ENCODE assay signal across 24 cellular contexts in the genomic region with DNA sequence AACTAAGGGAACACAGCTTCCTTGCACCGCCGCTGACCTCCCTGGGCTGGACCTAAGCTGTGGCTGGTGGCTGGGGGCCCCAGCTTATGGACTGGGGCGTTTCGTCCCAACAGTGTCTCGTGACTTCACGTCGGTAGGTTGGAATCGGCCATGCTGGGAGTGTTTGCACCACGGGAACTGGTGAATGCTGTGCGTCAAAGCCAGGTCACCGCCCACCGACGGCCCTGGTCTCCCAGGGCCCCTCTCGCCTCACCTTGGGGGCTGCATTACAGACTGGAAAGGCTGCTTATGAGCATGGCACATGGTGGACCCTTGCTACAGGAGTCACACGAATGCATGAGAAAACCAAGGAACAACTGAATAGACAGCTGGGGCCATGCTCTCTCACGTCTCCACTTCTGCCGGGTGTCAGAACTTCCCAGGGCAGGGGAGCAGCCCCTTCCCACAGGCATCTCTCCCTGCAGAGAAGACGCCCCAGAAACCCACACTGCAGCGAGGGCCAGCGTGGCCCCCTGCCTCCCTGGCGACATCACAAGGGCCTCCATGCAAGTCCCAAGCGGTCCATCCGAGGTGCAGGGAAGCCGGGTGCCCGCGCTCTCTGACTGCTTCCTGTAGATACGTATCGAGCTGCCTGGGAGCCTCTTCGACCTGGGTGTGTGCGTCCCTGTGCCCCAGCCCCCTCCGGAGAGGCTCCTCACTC.
A peak's percentile ranks its signal among the peaks of the same experiment; 100 is the strongest.
DNase-seq lines count a peak whose midpoint lies in the region; ATAC-seq and TF ChIP-seq lines count a peak whose summit lies in the region.
"Had no signal": no experiment of that assay in that cellular context is flagged by ENCODE, and none has a peak within 500 bp of the region (broad histone marks: within the 10 kb centered on the region; RNA-seq: fewer than 3 reads in every experiment).

No MANE protein-coding gene starts in this region.

- H3K27ac Mint-ChIP-seq in Caco-2 (ENCODE audit: unreplicated experiment) (peak overlapping the region; percentile 84), nephron progenitor cell (no peak overlapping the region)
- H3K27ac Mint-ChIP-seq in activated T-helper 1 cell treated with anti-CD3 and anti-CD28 coated beads, Interleukin-12 subunit alpha, Interleukin-12 subunit beta, Interleukin-2, Interleukin-4 antibody, amounts not matched to agents 30 ng/mL and 10 ng/mL and 1 ng/mL, durations not matched to agents 14 hours and 24 hours and 36 hours: no peak overlapping the region
- H3K27ac Mint-ChIP-seq: activated CD8-positive, alpha-beta memory T cell treated with anti-CD3 and anti-CD28 coated beads, Interleukin-2, amount 10 ng/mL, durations not matched to agents 7 days and 5 days; activated naive CD4-positive, alpha-beta T cell treated with anti-CD3 and anti-CD28 coated beads for 36 hours; activated T-cell treated with anti-CD3 and anti-CD28 coated beads, Interleukin-2, amount 50 U/mL, for 72 hours had no signal

- H3K9ac ChIP-seq in mammary epithelial cell (ENCODE audit: insufficient read depth, low read length): no peak overlapping the region

- no peak for TF ChIP-seq EP300 in upper lobe of left lung (IDR thresholded peaks at IDR 0.05)

- CTCF ChIA-PET in Caco-2 (lab: Charles Lee) (no interaction called here), mammary epithelial cell (lab: Charles Lee; ENCODE audit: low non-redundant PET) (no interaction called here)

- POLR2A ChIA-PET in Caco-2 (lab: Charles Lee): no interaction called here

- no peaks in the 10 kb centered on the region for H3K27me3 Mint-ChIP-seq in Caco-2 (ENCODE audit: insufficient read depth, unreplicated experiment)
- H3K27me3 Mint-ChIP-seq in nephron progenitor cell (ENCODE audit: low read depth, poor library complexity): peaks cover 18% of the 10 kb centered on the region
- H3K27me3 Mint-ChIP-seq in activated T-helper 1 cell treated with anti-CD3 and anti-CD28 coated beads, Interleukin-12 subunit alpha, Interleukin-12 subunit beta, Interleukin-2, Interleukin-4 antibody, amounts not matched to agents 30 ng/mL and 10 ng/mL and 1 ng/mL, durations not matched to agents 14 hours and 24 hours and 36 hours (ENCODE audit: insufficient read depth): no peaks in the 10 kb centered on the region
- H3K27me3 Mint-ChIP-seq: activated CD4-positive, alpha-beta T cell treated with anti-CD3 and anti-CD28 coated beads, Interleukin-2, amount 10 ng/mL, durations not matched to agents 7 days and 5 days; activated CD8-positive, alpha-beta memory T cell treated with anti-CD3 and anti-CD28 coated beads, Interleukin-2, amount 10 ng/mL, durations not matched to agents 7 days and 5 days; CD4-positive, alpha-beta memory T cell; stimulated activated naive CD8-positive, alpha-beta T cell treated with anti-CD3 and anti-CD28 coated beads, Interleukin-15, amount 100 ng/mL, for 72 hours had no signal

- no peak for DNase-seq in Caco-2
- no peak for DNase-seq in mammary epithelial cell
- DNase-seq in nephron progenitor cell: no peak
- peak in 1 of 2 donors; percentile 77 for DNase-seq in upper lobe of left lung
- DNase-seq in activated T-helper 1 cell treated with anti-CD3 and anti-CD28 coated beads, Interleukin-12 subunit alpha, Interleukin-12 subunit beta, Interleukin-2, Interleukin-4 antibody, amounts not matched to agents 30 ng/mL and 10 ng/mL and 1 ng/mL, durations not matched to agents 14 hours and 24 hours and 36 hours (ENCODE audit: low spot score): no peak
- no peak for DNase-seq in mucosa of descending colon
- DNase-seq in nucleus accumbens (lab: John Stamatoyannopoulos, UW): no peak
- DNase-seq: activated CD4-positive, alpha-beta T cell treated with anti-CD3 and anti-CD28 coated beads, Interleukin-2, amount 10 ng/mL, durations not matched to agents 7 days and 5 days; activated CD8-positive, alpha-beta memory T cell treated with anti-CD3 and anti-CD28 coated beads, Interleukin-2, amount 10 ng/mL, durations not matched to agents 7 days and 5 days; CD4-positive, alpha-beta memory T cell; DMS 273 treated with DMSO at 0.1 percent for 48 hours; glutamatergic neuron; kidney; NCI-H1694 treated with DMSO at 0.1 percent for 48 hours; NCI-H2171; SW 1271; T-helper 9 cell had no signal

- H3K79me2 ChIP-seq in mammary epithelial cell (ENCODE audit: insufficient read depth, low read length): no peaks in the 10 kb centered on the region

- BruUV-seq in Caco-2 (replicated peaks; lab: Mats Ljungman, UMichigan) (no TSS peak), mammary epithelial cell (replicated peaks; lab: Mats Ljungman, UMichigan) (no TSS peak)

- H2AFZ ChIP-seq in mammary epithelial cell (ENCODE audit: low read depth, low read length): peak overlapping the region; percentile 89

- 96% methylated on average over 26 of the region's 31 CpGs for WGBS in mammary epithelial cell (ENCODE audit: low coverage, missing lambda C conversion rate)
- WGBS in upper lobe of left lung, 2 donors: 76 to 88% methylated on average over 5 to 26 of the region's 31 CpGs

- no peak for ATAC-seq in upper lobe of left lung (ENCODE audit: low FRiP score in 2 of 2)
- no peak for ATAC-seq in mucosa of descending colon

- in situ Hi-C loops in mammary epithelial cell (cut with MboI; ENCODE audit: low sequenced_read_pairs in 2 of 2): no loop called here

- TF ChIP-seq CTCF in Caco-2 (IDR thresholded peaks at IDR 0.05; ENCODE audit: insufficient read depth in 1 of 2, low read depth in 1 of 2, low read length in 1 of 2, severe bottlenecking in 1 of 2, unreplicated experiment in 1 of 2) (no peak), mammary epithelial cell (conservative IDR thresholded peaks at IDR 0.05 in 1 of 2, IDR thresholded peaks at IDR 0.05 in 1 of 2; ENCODE audit: extremely low read depth in 1 of 2, insufficient read depth in 1 of 2, low read depth in 1 of 2, low read length in 2 of 2) (no peak), nephron progenitor cell (IDR thresholded peaks at IDR 0.05) (no peak), upper lobe of left lung (IDR thresholded peaks at IDR 0.05) (no peak), mucosa of descending colon (IDR thresholded peaks at IDR 0.05) (no peak)

- no peaks in the 10 kb centered on the region for H4K20me1 ChIP-seq in mammary epithelial cell (ENCODE audit: insufficient read depth, low read length)

- no peak overlapping the region for H3K4me2 ChIP-seq in mammary epithelial cell (ENCODE audit: insufficient read depth, low read depth, low read length)

- H3K4me3 Mint-ChIP-seq in Caco-2 (ENCODE audit: unreplicated experiment) (peak overlapping the region; percentile 56), nephron progenitor cell (peak overlapping the region; percentile 38)
- no peak overlapping the region for H3K4me3 Mint-ChIP-seq in activated T-helper 1 cell treated with anti-CD3 and anti-CD28 coated beads, Interleukin-12 subunit alpha, Interleukin-12 subunit beta, Interleukin-2, Interleukin-4 antibody, amounts not matched to agents 30 ng/mL and 10 ng/mL and 1 ng/mL, durations not matched to agents 14 hours and 24 hours and 36 hours
- H3K4me3 Mint-ChIP-seq: activated CD4-positive, alpha-beta T cell treated with anti-CD3 and anti-CD28 coated beads, Interleukin-2, amount 10 ng/mL, durations not matched to agents 7 days and 5 days; activated CD8-positive, alpha-beta memory T cell treated with anti-CD3 and anti-CD28 coated beads, Interleukin-2, amount 10 ng/mL, durations not matched to agents 7 days and 5 days; activated naive CD4-positive, alpha-beta T cell treated with anti-CD3 and anti-CD28 coated beads for 36 hours; activated T-cell treated with anti-CD3 and anti-CD28 coated beads, Interleukin-2, amount 50 U/mL, for 72 hours; brain; CD4-positive, alpha-beta memory T cell had no signal

- H3K36me3 ChIP-seq in Caco-2 (ENCODE audit: control insufficient read depth, insufficient read depth, low read length) (no peaks in the 10 kb centered on the region), mammary epithelial cell (ENCODE audit: insufficient read depth, low read length) (no peaks in the 10 kb centered on the region), upper lobe of left lung (no peaks in the 10 kb centered on the region), mucosa of descending colon (ENCODE audit: low read depth) (no peaks in the 10 kb centered on the region)
- H3K36me3 ChIP-seq: adrenal gland, neutrophil, tibial nerve had no signal

- H3K4me1 ChIP-seq in Caco-2: peaks cover 60% of the 10 kb centered on the region
- peaks cover 51% of the 10 kb centered on the region for H3K4me1 ChIP-seq in mammary epithelial cell (ENCODE audit: insufficient read depth, low read length)
- peaks cover 22 to 62% (median 45%) of the 10 kb centered on the region in 4 donors for H3K4me1 ChIP-seq in upper lobe of left lung
- H3K4me1 ChIP-seq in mucosa of descending colon (ENCODE audit: low read depth): peaks cover 25% of the 10 kb centered on the region

- H3K4me3 ChIP-seq in Caco-2 (ENCODE audit: low read depth, low read length): no peak overlapping the region
- H3K4me3 ChIP-seq in mammary epithelial cell (replicated peaks in 1 of 3; ENCODE audit: insufficient read depth in 1 of 3, low read depth in 2 of 3, low read length in 3 of 3): no peak overlapping the region
- no peak overlapping the region for H3K4me3 ChIP-seq in upper lobe of left lung
- no peak overlapping the region for H3K4me3 ChIP-seq in mucosa of descending colon
- H3K4me3 ChIP-seq: adrenal gland, tibial nerve had no signal

- no peaks in the 10 kb centered on the region for H3K9me3 Mint-ChIP-seq in Caco-2 (ENCODE audit: unreplicated experiment)
- H3K9me3 Mint-ChIP-seq in nephron progenitor cell: no peaks in the 10 kb centered on the region
- no peaks in the 10 kb centered on the region for H3K9me3 Mint-ChIP-seq in activated T-helper 1 cell treated with anti-CD3 and anti-CD28 coated beads, Interleukin-12 subunit alpha, Interleukin-12 subunit beta, Interleukin-2, Interleukin-4 antibody, amounts not matched to agents 30 ng/mL and 10 ng/mL and 1 ng/mL, durations not matched to agents 14 hours and 24 hours and 36 hours
- H3K9me3 Mint-ChIP-seq: activated CD4-positive, alpha-beta T cell treated with anti-CD3 and anti-CD28 coated beads, Interleukin-2, amount 10 ng/mL, durations not matched to agents 7 days and 5 days; activated naive CD4-positive, alpha-beta T cell treated with anti-CD3 and anti-CD28 coated beads for 36 hours; activated T-cell treated with anti-CD3 and anti-CD28 coated beads, Interleukin-2, amount 50 U/mL, for 72 hours; CD4-positive, alpha-beta memory T cell; stimulated activated naive CD8-positive, alpha-beta T cell treated with anti-CD3 and anti-CD28 coated beads, Interleukin-15, amount 100 ng/mL, for 72 hours had no signal

- H3K27me3 ChIP-seq in Caco-2 (replicated peaks; ENCODE audit: control insufficient read depth, insufficient read depth, low read length): no peaks in the 10 kb centered on the region
- H3K27me3 ChIP-seq in mammary epithelial cell (ENCODE audit: insufficient read depth, low read length): no peaks in the 10 kb centered on the region
- H3K27me3 ChIP-seq in upper lobe of left lung: no peaks in the 10 kb centered on the region
- H3K27me3 ChIP-seq: adrenal gland had no signal

- H3K4me1 Mint-ChIP-seq in Caco-2 (ENCODE audit: low read depth, unreplicated experiment) (peaks cover 35% of the 10 kb centered on the region), nephron progenitor cell (peaks cover 65% of the 10 kb centered on the region)
- no peaks in the 10 kb centered on the region for H3K4me1 Mint-ChIP-seq in activated T-helper 1 cell treated with anti-CD3 and anti-CD28 coated beads, Interleukin-12 subunit alpha, Interleukin-12 subunit beta, Interleukin-2, Interleukin-4 antibody, amounts not matched to agents 30 ng/mL and 10 ng/mL and 1 ng/mL, durations not matched to agents 14 hours and 24 hours and 36 hours (ENCODE audit: low read depth)
- H3K4me1 Mint-ChIP-seq: CD4-positive, alpha-beta memory T cell had no signal

- peaks cover 21% of the 10 kb centered on the region for H3K36me3 Mint-ChIP-seq in Caco-2 (ENCODE audit: insufficient read depth, unreplicated experiment)
- no peaks in the 10 kb centered on the region for H3K36me3 Mint-ChIP-seq in nephron progenitor cell (ENCODE audit: low read depth)
- H3K36me3 Mint-ChIP-seq in activated T-helper 1 cell treated with anti-CD3 and anti-CD28 coated beads, Interleukin-12 subunit alpha, Interleukin-12 subunit beta, Interleukin-2, Interleukin-4 antibody, amounts not matched to agents 30 ng/mL and 10 ng/mL and 1 ng/mL, durations not matched to agents 14 hours and 24 hours and 36 hours (ENCODE audit: low read depth): no peaks in the 10 kb centered on the region
- H3K36me3 Mint-ChIP-seq: activated CD8-positive, alpha-beta memory T cell treated with anti-CD3 and anti-CD28 coated beads, Interleukin-2, amount 10 ng/mL, durations not matched to agents 7 days and 5 days; brain; CD4-positive, alpha-beta memory T cell had no signal

- dilution Hi-C loops in mammary epithelial cell (cut with HindIII; ENCODE audit: low sequenced_read_pairs): no loop called here

- H3K9me3 ChIP-seq in Caco-2 (no peaks in the 10 kb centered on the region), mammary epithelial cell (replicated peaks; ENCODE audit: insufficient read depth, low read length) (no peaks in the 10 kb centered on the region), upper lobe of left lung (no peaks in the 10 kb centered on the region), mucosa of descending colon (no peaks in the 10 kb centered on the region)
- H3K9me3 ChIP-seq: adrenal gland, neutrophil, tibial nerve had no signal

- no peak for TF ChIP-seq POLR2A in upper lobe of left lung (IDR thresholded peaks at IDR 0.05)

- intact Hi-C loops in Caco-2 (cut with micrococcal nuclease; ENCODE audit: unreplicated experiment) (no loop called here), mammary epithelial cell (cut with micrococcal nuclease) (no loop called here), mucosa of descending colon (cut with DNase I, micrococcal nuclease) (no loop called here)
- intact Hi-C loops in activated T-helper 1 cell treated with anti-CD3 and anti-CD28 coated beads, Interleukin-12 subunit alpha, Interleukin-12 subunit beta, Interleukin-2, Interleukin-4 antibody, amounts not matched to agents 30 ng/mL and 10 ng/mL and 1 ng/mL, durations not matched to agents 14 hours and 24 hours and 36 hours (cut with micrococcal nuclease): no loop called here

- H3K27ac ChIP-seq in mammary epithelial cell (ENCODE audit: insufficient read depth, low read depth, low read length) (no peak overlapping the region), upper lobe of left lung (peak overlapping the region; percentile 18 to 87 (median 76))
- H3K27ac ChIP-seq: adrenal gland, tibial nerve had no signal
